ENCODE assay signal across 28 cellular contexts in genomic region chr14:54867011-54867410, GRCh38. TPM values are rescaled to one million over a fixed set of nuclear protein-coding genes. Genes with fewer than 3 reads are reported as not detected.
DNase-seq lines count a peak whose midpoint lies in the region; ATAC-seq and TF ChIP-seq lines count a peak whose summit lies in the region.
"Had no signal": no experiment of that assay in that cellular context is flagged by ENCODE, and none has a peak within 500 bp of the region (broad histone marks: within the 10 kb centered on the region; RNA-seq: fewer than 3 reads in every experiment).

No MANE protein-coding gene starts in this region.

- WGBS in mammary epithelial cell (ENCODE audit: low coverage, missing lambda C conversion rate), result 83% methylated on average over 3 of the region's 3 CpGs

- no peaks in the 10 kb centered on the region for H3K9me3 Mint-ChIP-seq in MCF 10A (ENCODE audit: unreplicated experiment)
- H3K9me3 Mint-ChIP-seq in central memory CD8-positive, alpha-beta T cell, result no peaks in the 10 kb centered on the region
- H3K9me3 Mint-ChIP-seq in stimulated activated effector memory CD8-positive, alpha-beta T cell treated with anti-CD3 and anti-CD28 coated beads, Interleukin-12 subunit alpha, Interleukin-12 subunit beta, amount 100 ng/mL, for 72 hours, result no peaks in the 10 kb centered on the region
- no peaks in the 10 kb centered on the region for H3K9me3 Mint-ChIP-seq in CD14-positive monocyte
- no peaks in the 10 kb centered on the region for H3K9me3 Mint-ChIP-seq in stimulated activated naive CD8-positive, alpha-beta T cell treated with anti-CD3 and anti-CD28 coated beads, Interleukin-15, amount 100 ng/mL, for 72 hours
- H3K9me3 Mint-ChIP-seq: T-cell had no signal

- no peak overlapping the region for H3K4me3 ChIP-seq in mammary epithelial cell (replicated peaks in 1 of 3; ENCODE audit: insufficient read depth in 1 of 3, low read depth in 2 of 3, low read length in 3 of 3)
- H3K4me3 ChIP-seq: A549, dorsolateral prefrontal cortex, gastrocnemius medialis, psoas muscle had no signal

- H3K9ac ChIP-seq in mammary epithelial cell (ENCODE audit: insufficient read depth, low read length), result no peak overlapping the region

- no peaks in the 10 kb centered on the region for H3K79me2 ChIP-seq in mammary epithelial cell (ENCODE audit: insufficient read depth, low read length)

- dilution Hi-C loops in mammary epithelial cell (cut with HindIII; ENCODE audit: low sequenced_read_pairs), result no loop called here

- DNase-seq in MCF 10A (ENCODE audit: unreplicated experiment), result peak; percentile 18
- DNase-seq in mammary epithelial cell, result no peak
- DNase-seq in central memory CD8-positive, alpha-beta T cell (ENCODE audit: low spot score in 2 of 2), result no peak
- DNase-seq in left kidney (ENCODE audit: low read depth, low spot score), result peak; percentile 69
- DNase-seq in stimulated activated effector memory CD8-positive, alpha-beta T cell treated with anti-CD3 and anti-CD28 coated beads, Interleukin-12 subunit alpha, Interleukin-12 subunit beta, amount 100 ng/mL, for 72 hours (ENCODE audit: low spot score in 2 of 2), result no peak
- no peak for DNase-seq in CD14-positive monocyte (ENCODE audit: low spot score)
- DNase-seq in stimulated activated naive CD8-positive, alpha-beta T cell treated with anti-CD3 and anti-CD28 coated beads, Interleukin-15, amount 100 ng/mL, for 72 hours, result no peak
- no peak for DNase-seq in activated gamma-delta T cell treated with Interleukin-2 at 50 U/mL for 16 hours
- DNase-seq: activated CD8-positive, alpha-beta memory T cell treated with anti-CD3 and anti-CD28 coated beads for 24 hours; activated naive CD4-positive, alpha-beta T cell treated with Interleukin-2 at 50 U/mL for 16 hours; activated T-cell treated with anti-CD3 and anti-CD28 coated beads, Interleukin-2, amount 50 U/mL, for 1 hour; amniotic stem cell; COR-L47; DMS79; dorsolateral prefrontal cortex; gastrocnemius medialis; H7; hypothalamus; left ventricle myocardium superior; NCI-H1048; NCI-H1694 treated with DMSO at 0.1 percent for 48 hours; NCI-H2171; NCI-H510A treated with DMSO at 0.1 percent for 48 hours; psoas muscle; SIG-M5; stimulated activated CD8-positive, alpha-beta memory T cell treated with anti-CD3 and anti-CD28 coated beads, Interleukin-4, amount 100 ng/mL, for 48 hours; T-cell had no signal

- no peaks in the 10 kb centered on the region for H3K9me3 ChIP-seq in mammary epithelial cell (replicated peaks; ENCODE audit: insufficient read depth, low read length)
- H3K9me3 ChIP-seq: A549, gastrocnemius medialis, psoas muscle had no signal

- BruUV-seq in MCF 10A (replicated peaks; lab: Mats Ljungman, UMichigan), result no TSS peak
- no TSS peak for BruUV-seq in mammary epithelial cell (replicated peaks; lab: Mats Ljungman, UMichigan)

- CTCF ChIA-PET in MCF 10A (lab: Yijun Ruan, JAX) (interaction anchor here (0.6 to 1.1 kb wide), 4 partner anchors 21 to 68 kb away, joined by 3 to 4 read pairs (median 3); no protein-coding TSS in a partner anchor), mammary epithelial cell (lab: Charles Lee; ENCODE audit: low non-redundant PET) (no interaction called here)

- H3K4me1 ChIP-seq in mammary epithelial cell (ENCODE audit: insufficient read depth, low read length), result no peaks in the 10 kb centered on the region
- H3K4me1 ChIP-seq: gastrocnemius medialis, psoas muscle had no signal

- ATAC-seq in central memory CD8-positive, alpha-beta T cell (replicated peaks; ENCODE audit: extremely low read depth, poor library complexity, severe bottlenecking), result no peak
- no peak for ATAC-seq in stimulated activated effector memory CD8-positive, alpha-beta T cell treated with anti-CD3 and anti-CD28 coated beads, Interleukin-12 subunit alpha, Interleukin-12 subunit beta, amount 100 ng/mL, for 72 hours
- ATAC-seq in stimulated activated naive CD8-positive, alpha-beta T cell treated with anti-CD3 and anti-CD28 coated beads, Interleukin-15, amount 100 ng/mL, for 72 hours, result no peak
- ATAC-seq: gastrocnemius medialis, left ventricle myocardium superior, psoas muscle, T-cell had no signal

- no peaks in the 10 kb centered on the region for H4K20me1 ChIP-seq in mammary epithelial cell (ENCODE audit: insufficient read depth, low read length)

- peaks cover 9% of the 10 kb centered on the region for H3K4me1 Mint-ChIP-seq in MCF 10A (ENCODE audit: insufficient read depth, unreplicated experiment)
- H3K4me1 Mint-ChIP-seq in central memory CD8-positive, alpha-beta T cell, result peaks cover 31% of the 10 kb centered on the region
- peaks cover 34% of the 10 kb centered on the region for H3K4me1 Mint-ChIP-seq in stimulated activated effector memory CD8-positive, alpha-beta T cell treated with anti-CD3 and anti-CD28 coated beads, Interleukin-12 subunit alpha, Interleukin-12 subunit beta, amount 100 ng/mL, for 72 hours
- peaks cover 28% of the 10 kb centered on the region for H3K4me1 Mint-ChIP-seq in CD14-positive monocyte
- peaks cover 34% of the 10 kb centered on the region for H3K4me1 Mint-ChIP-seq in stimulated activated naive CD8-positive, alpha-beta T cell treated with anti-CD3 and anti-CD28 coated beads, Interleukin-15, amount 100 ng/mL, for 72 hours

- no peaks in the 10 kb centered on the region for H3K36me3 Mint-ChIP-seq in MCF 10A (ENCODE audit: insufficient read depth, unreplicated experiment)
- peaks cover 8% of the 10 kb centered on the region for H3K36me3 Mint-ChIP-seq in central memory CD8-positive, alpha-beta T cell (ENCODE audit: insufficient read depth)
- H3K36me3 Mint-ChIP-seq in stimulated activated effector memory CD8-positive, alpha-beta T cell treated with anti-CD3 and anti-CD28 coated beads, Interleukin-12 subunit alpha, Interleukin-12 subunit beta, amount 100 ng/mL, for 72 hours, result peaks cover 18% of the 10 kb centered on the region
- peaks cover 23 to 28% of the 10 kb centered on the region in 2 donors for H3K36me3 Mint-ChIP-seq in CD14-positive monocyte

- H3K36me3 ChIP-seq in mammary epithelial cell (ENCODE audit: insufficient read depth, low read length), result no peaks in the 10 kb centered on the region
- H3K36me3 ChIP-seq: gastrocnemius medialis had no signal

- TF ChIP-seq CTCF in MCF 10A (IDR thresholded peaks at IDR 0.05; ENCODE audit: unreplicated experiment) (no peak), mammary epithelial cell (conservative IDR thresholded peaks at IDR 0.05 in 1 of 2, IDR thresholded peaks at IDR 0.05 in 1 of 2; ENCODE audit: extremely low read depth in 1 of 2, insufficient read depth in 1 of 2, low read depth in 1 of 2, low read length in 2 of 2) (no peak), CD14-positive monocyte (IDR thresholded peaks at IDR 0.05) (no peak)

- no peak overlapping the region for H3K4me2 ChIP-seq in mammary epithelial cell (ENCODE audit: insufficient read depth, low read depth, low read length)
- H3K4me2 ChIP-seq: A549 had no signal

- POLR2A ChIA-PET in MCF 10A (lab: Yijun Ruan, JAX), result interaction anchor here (1.8 kb wide), 1 partner anchor 14 kb away, joined by 6 read pairs; no protein-coding TSS in a partner anchor

- H3K4me3 Mint-ChIP-seq in MCF 10A (ENCODE audit: unreplicated experiment) (no peak overlapping the region), CD14-positive monocyte (no peak overlapping the region)
- H3K4me3 Mint-ChIP-seq in central memory CD8-positive, alpha-beta T cell, result no peak overlapping the region
- H3K4me3 Mint-ChIP-seq in stimulated activated effector memory CD8-positive, alpha-beta T cell treated with anti-CD3 and anti-CD28 coated beads, Interleukin-12 subunit alpha, Interleukin-12 subunit beta, amount 100 ng/mL, for 72 hours, result no peak overlapping the region
- H3K4me3 Mint-ChIP-seq in stimulated activated naive CD8-positive, alpha-beta T cell treated with anti-CD3 and anti-CD28 coated beads, Interleukin-15, amount 100 ng/mL, for 72 hours, result no peak overlapping the region
- H3K4me3 Mint-ChIP-seq: T-cell had no signal

- H3K27ac Mint-ChIP-seq in MCF 10A (ENCODE audit: low read depth, unreplicated experiment) (no peak overlapping the region), CD14-positive monocyte (no peak overlapping the region)
- H3K27ac Mint-ChIP-seq in central memory CD8-positive, alpha-beta T cell (ENCODE audit: low read depth), result peak overlapping the region; percentile 48
- peak overlapping the region; percentile 83 for H3K27ac Mint-ChIP-seq in stimulated activated effector memory CD8-positive, alpha-beta T cell treated with anti-CD3 and anti-CD28 coated beads, Interleukin-12 subunit alpha, Interleukin-12 subunit beta, amount 100 ng/mL, for 72 hours
- no peak overlapping the region for H3K27ac Mint-ChIP-seq in stimulated activated naive CD8-positive, alpha-beta T cell treated with anti-CD3 and anti-CD28 coated beads, Interleukin-15, amount 100 ng/mL, for 72 hours

- H3K27me3 Mint-ChIP-seq in MCF 10A (ENCODE audit: insufficient read depth, unreplicated experiment), result no peaks in the 10 kb centered on the region
- H3K27me3 Mint-ChIP-seq in central memory CD8-positive, alpha-beta T cell, result no peaks in the 10 kb centered on the region
- H3K27me3 Mint-ChIP-seq in CD14-positive monocyte (ENCODE audit: low read depth in 3 of 3), result no peaks in the 10 kb centered on the region
- H3K27me3 Mint-ChIP-seq in stimulated activated naive CD8-positive, alpha-beta T cell treated with anti-CD3 and anti-CD28 coated beads, Interleukin-15, amount 100 ng/mL, for 72 hours, result no peaks in the 10 kb centered on the region
- H3K27me3 Mint-ChIP-seq: T-cell had no signal

- intact Hi-C loops in MCF 10A (cut with micrococcal nuclease), result no loop called here
- intact Hi-C loops in mammary epithelial cell (cut with micrococcal nuclease), result no loop called here
- intact Hi-C loops in CD14-positive monocyte (cut with micrococcal nuclease), result no loop called here

- H2AFZ ChIP-seq in mammary epithelial cell (ENCODE audit: low read depth, low read length), result no peak overlapping the region

- H3K27me3 ChIP-seq in mammary epithelial cell (ENCODE audit: insufficient read depth, low read length), result no peaks in the 10 kb centered on the region
- H3K27me3 ChIP-seq: dorsolateral prefrontal cortex, gastrocnemius medialis had no signal

- in situ Hi-C loops in mammary epithelial cell (cut with MboI; ENCODE audit: low sequenced_read_pairs in 2 of 2), result no loop called here

- no peak overlapping the region for H3K27ac ChIP-seq in mammary epithelial cell (ENCODE audit: insufficient read depth, low read depth, low read length)
- H3K27ac ChIP-seq: A549, gastrocnemius medialis, psoas muscle had no signal

RNA-seq across cellular contexts. Expression of gene GCH1, which starts 35.6 kb away (rescaled TPM):
- total RNA-seq in MCF 10A (2022), result 7.1 and 8.6 TPM in 2 replicates
- total RNA-seq in mammary epithelial cell, result 10 to 100 TPM in 1 of 2 donors, 1 to 10 TPM in 1; 8.8 to 11.7 TPM
- 4.4 TPM for polyA plus RNA-seq in mammary epithelial cell
- polyA minus RNA-seq in mammary epithelial cell, result 2.3 TPM
- polyA plus RNA-seq in CD14-positive monocyte, result 10 to 100 TPM; 55.3 to 63.3 TPM

Comparison
In these comparisons a context has a peak if more than half of its experiments do, and no peak if none do; other contexts are left out.
1. DNase-seq: peak in MCF 10A (single experiment) and left kidney (single experiment); none in mammary epithelial cell (single experiment), central memory CD8-positive, alpha-beta T cell (0 of 2), stimulated activated effector memory CD8-positive, alpha-beta T cell treated with anti-CD3 and anti-CD28 coated beads, Interleukin-12 subunit alpha, Interleukin-12 subunit beta, amount 100 ng/mL, for 72 hours (0 of 2), CD14-positive monocyte (single experiment), stimulated activated naive CD8-positive, alpha-beta T cell treated with anti-CD3 and anti-CD28 coated beads, Interleukin-15, amount 100 ng/mL, for 72 hours (0 of 2) and activated gamma-delta T cell treated with Interleukin-2 at 50 U/mL for 16 hours (single experiment).
2. H3K27ac Mint-ChIP-seq: peak in central memory CD8-positive, alpha-beta T cell (single experiment) and stimulated activated effector memory CD8-positive, alpha-beta T cell treated with anti-CD3 and anti-CD28 coated beads, Interleukin-12 subunit alpha, Interleukin-12 subunit beta, amount 100 ng/mL, for 72 hours (single experiment); none in MCF 10A (single experiment), CD14-positive monocyte (0 of 7) and stimulated activated naive CD8-positive, alpha-beta T cell treated with anti-CD3 and anti-CD28 coated beads, Interleukin-15, amount 100 ng/mL, for 72 hours (0 of 2).